In the genomic region with DNA sequence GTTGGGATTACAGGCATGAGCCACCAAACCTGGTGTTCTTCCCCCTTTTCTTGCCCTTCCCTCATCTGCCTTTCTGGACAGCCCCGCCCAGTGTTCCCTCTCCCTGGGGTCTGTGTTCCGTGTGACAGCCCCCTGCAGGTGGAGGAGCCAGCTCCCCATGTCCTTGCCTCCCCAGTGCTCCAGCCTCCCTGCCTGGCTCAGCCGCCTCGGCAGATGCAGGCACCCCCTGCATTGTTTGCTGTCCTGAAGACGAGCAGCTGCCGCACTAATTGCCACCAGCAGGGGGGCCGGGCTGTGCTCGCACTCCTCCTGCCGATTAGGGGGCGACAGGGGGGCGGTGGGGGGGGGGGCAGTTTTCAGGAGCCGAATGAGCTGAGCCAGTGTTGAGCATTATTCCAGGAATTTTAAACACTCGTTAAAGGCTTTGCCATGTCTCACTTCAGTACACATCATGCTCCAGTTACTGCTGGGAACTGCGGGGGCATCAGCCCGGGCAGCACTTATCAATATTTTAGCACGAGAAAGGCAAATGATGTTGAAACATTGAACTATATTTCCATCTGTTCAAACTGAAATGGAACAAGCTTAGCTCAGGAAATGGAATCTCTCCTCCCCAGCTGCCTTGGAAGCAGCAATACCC, we compare ENCODE assay signal across 1 cellular context.
TF ChIP-seq lines count a peak whose summit lies in the region.

No MANE protein-coding gene starts in this region.

TF ChIP-seq in IMR-90, 13 proteins besides CTCF, POLR2A, EP300 and RAD21 (continued from another document):
- no peak for TF ChIP-seq MAZ (IDR thresholded peaks at IDR 0.05; ENCODE audit: borderline replicate concordance, low read depth, low read length)
- TF ChIP-seq FOS (IDR thresholded peaks at IDR 0.05; ENCODE audit: low read depth, low read length) = no peak
- no peak for TF ChIP-seq MAFK (IDR thresholded peaks at IDR 0.05; ENCODE audit: low read depth, low read length)
